21 cellular contexts compared by ENCODE assay signal in the genomic region with DNA sequence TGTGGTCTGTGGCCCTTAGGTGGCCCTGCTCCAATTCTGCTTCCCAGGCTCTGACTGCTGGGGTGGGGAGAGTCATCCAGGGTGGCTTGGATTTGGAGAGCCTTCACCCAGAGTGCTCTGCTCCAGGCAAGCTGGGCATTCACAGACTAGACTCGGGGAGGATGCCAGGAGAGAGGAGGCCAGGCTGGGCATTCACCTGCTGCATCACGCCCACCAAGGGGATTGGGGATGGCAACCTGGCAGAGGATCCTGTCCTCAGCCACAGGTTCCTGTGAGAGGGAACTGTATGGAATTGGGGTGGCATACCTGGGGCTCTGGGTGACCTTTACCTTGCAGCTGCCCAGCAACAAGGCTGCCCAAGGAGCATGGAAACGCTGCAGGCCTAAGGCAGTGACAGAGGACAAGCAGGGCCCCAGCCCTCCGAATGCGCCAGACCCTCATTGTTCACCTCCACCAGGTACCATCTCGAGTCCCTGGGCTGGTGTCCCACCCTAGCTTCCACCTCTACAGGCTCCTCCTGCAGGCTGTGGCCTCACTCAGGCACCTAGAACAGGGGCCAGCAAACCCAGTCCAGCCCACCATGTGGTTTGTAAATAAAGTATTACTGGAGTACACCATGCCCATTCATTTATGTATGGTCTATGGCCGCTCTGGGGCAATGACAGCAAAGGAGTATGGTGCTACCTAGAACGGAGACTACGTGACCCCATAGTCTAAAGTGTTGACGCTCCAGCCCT.
DNase-seq lines count a peak whose midpoint lies in the region; ATAC-seq and TF ChIP-seq lines count a peak whose summit lies in the region.
"Had no signal": no experiment of that assay in that cellular context is flagged by ENCODE, and none has a peak within 500 bp of the region (broad histone marks: within the 10 kb centered on the region; RNA-seq: fewer than 3 reads in every experiment).

No MANE protein-coding gene starts in this region.

- H3K4me1 ChIP-seq in aorta (ENCODE audit: control insufficient read depth in 1 of 2, insufficient read depth in 2 of 2, low read length in 2 of 2) = no peaks in the 10 kb centered on the region
- H3K4me1 ChIP-seq: BLaER1 had no signal

- no peak overlapping the region for H3K27ac ChIP-seq in aorta (ENCODE audit: low read depth in 1 of 2, low read length in 2 of 2)
- H3K27ac ChIP-seq: 22Rv1, BLaER1, C4-2B had no signal

- no peaks in the 10 kb centered on the region for H3K36me3 Mint-ChIP-seq in osteocyte (ENCODE audit: unreplicated experiment)
- H3K36me3 Mint-ChIP-seq in stimulated activated effector memory CD8-positive, alpha-beta T cell treated with anti-CD3 and anti-CD28 coated beads, Interleukin-12 subunit alpha, Interleukin-12 subunit beta, amount 100 ng/mL, for 72 hours = no peaks in the 10 kb centered on the region
- no peaks in the 10 kb centered on the region for H3K36me3 Mint-ChIP-seq in activated naive CD4-positive, alpha-beta T cell treated with anti-CD3 and anti-CD28 coated beads, Interleukin-2, amount 50 U/mL, for 72 hours
- H3K36me3 Mint-ChIP-seq: CD4-positive, CD25-positive, alpha-beta regulatory T cell; CD8-positive, alpha-beta memory T cell had no signal

- no peaks in the 10 kb centered on the region for H3K36me3 ChIP-seq in aorta (ENCODE audit: control insufficient read depth in 1 of 2, insufficient read depth in 2 of 2, low read length in 1 of 2)
- H3K36me3 ChIP-seq: BLaER1 had no signal

- peak; percentile 10 for ATAC-seq in stimulated activated naive CD8-positive, alpha-beta T cell treated with anti-CD3 and anti-CD28 coated beads, Interleukin-15, amount 100 ng/mL, for 72 hours
- no peak for ATAC-seq in stimulated activated naive CD8-positive, alpha-beta T cell treated with anti-CD3 and anti-CD28 coated beads, Interleukin-15, Interleukin-2, amounts not matched to agents 100 U/mL and 50 U/mL, for 24 hours
- ATAC-seq in stimulated activated effector memory CD8-positive, alpha-beta T cell treated with anti-CD3 and anti-CD28 coated beads, Interleukin-12 subunit alpha, Interleukin-12 subunit beta, amount 100 ng/mL, for 72 hours = peak; percentile 25
- ATAC-seq in aorta (ENCODE audit: low FRiP score) (peak; percentile 4), Right ventricle myocardium inferior (no peak)
- ATAC-seq in activated naive CD4-positive, alpha-beta T cell treated with anti-CD3 and anti-CD28 coated beads, Interleukin-2, amount 50 U/mL, for 72 hours = no peak
- ATAC-seq: GM23338, HCT116 had no signal

- H3K4me3 ChIP-seq in aorta (ENCODE audit: low read length in 2 of 2) = no peak overlapping the region
- H3K4me3 ChIP-seq: BLaER1, GM23338 had no signal

- no peaks in the 10 kb centered on the region for H3K9me3 ChIP-seq in aorta (ENCODE audit: control insufficient read depth, low read length)
- H3K9me3 ChIP-seq: BLaER1 had no signal

- H3K27me3 Mint-ChIP-seq in stimulated activated naive CD8-positive, alpha-beta T cell treated with anti-CD3 and anti-CD28 coated beads, Interleukin-15, amount 100 ng/mL, for 72 hours = peaks cover 1% of the 10 kb centered on the region
- no peaks in the 10 kb centered on the region for H3K27me3 Mint-ChIP-seq in osteocyte (ENCODE audit: unreplicated experiment)
- H3K27me3 Mint-ChIP-seq: B cell had no signal

- H3K27ac Mint-ChIP-seq in stimulated activated naive CD8-positive, alpha-beta T cell treated with anti-CD3 and anti-CD28 coated beads, Interleukin-15, amount 100 ng/mL, for 72 hours = no peak overlapping the region
- H3K27ac Mint-ChIP-seq in osteocyte (ENCODE audit: unreplicated experiment) = no peak overlapping the region
- H3K27ac Mint-ChIP-seq in stimulated activated effector memory CD8-positive, alpha-beta T cell treated with anti-CD3 and anti-CD28 coated beads, Interleukin-12 subunit alpha, Interleukin-12 subunit beta, amount 100 ng/mL, for 72 hours = no peak overlapping the region
- H3K27ac Mint-ChIP-seq in activated naive CD4-positive, alpha-beta T cell treated with anti-CD3 and anti-CD28 coated beads, Interleukin-2, amount 50 U/mL, for 72 hours = no peak overlapping the region
- H3K27ac Mint-ChIP-seq: B cell; CD4-positive, CD25-positive, alpha-beta regulatory T cell; CD8-positive, alpha-beta memory T cell; GM23338 had no signal

- no peak overlapping the region for H3K4me3 Mint-ChIP-seq in stimulated activated naive CD8-positive, alpha-beta T cell treated with anti-CD3 and anti-CD28 coated beads, Interleukin-15, amount 100 ng/mL, for 72 hours
- no peak overlapping the region for H3K4me3 Mint-ChIP-seq in osteocyte (ENCODE audit: unreplicated experiment)
- H3K4me3 Mint-ChIP-seq in stimulated activated effector memory CD8-positive, alpha-beta T cell treated with anti-CD3 and anti-CD28 coated beads, Interleukin-12 subunit alpha, Interleukin-12 subunit beta, amount 100 ng/mL, for 72 hours = no peak overlapping the region
- H3K4me3 Mint-ChIP-seq: B cell; CD4-positive, CD25-positive, alpha-beta regulatory T cell; CD8-positive, alpha-beta memory T cell; GM23338; H9 had no signal

- no peaks in the 10 kb centered on the region for H3K27me3 ChIP-seq in aorta (ENCODE audit: control insufficient read depth in 1 of 2, insufficient read depth in 2 of 2, low read length in 1 of 2)
- H3K27me3 ChIP-seq: BLaER1 had no signal

- no peak for TF ChIP-seq CTCF in osteocyte (IDR thresholded peaks at IDR 0.05)

- no peaks in the 10 kb centered on the region for H3K9me3 Mint-ChIP-seq in stimulated activated naive CD8-positive, alpha-beta T cell treated with anti-CD3 and anti-CD28 coated beads, Interleukin-15, amount 100 ng/mL, for 72 hours
- H3K9me3 Mint-ChIP-seq in osteocyte (ENCODE audit: unreplicated experiment) = no peaks in the 10 kb centered on the region
- no peaks in the 10 kb centered on the region for H3K9me3 Mint-ChIP-seq in stimulated activated effector memory CD8-positive, alpha-beta T cell treated with anti-CD3 and anti-CD28 coated beads, Interleukin-12 subunit alpha, Interleukin-12 subunit beta, amount 100 ng/mL, for 72 hours
- H3K9me3 Mint-ChIP-seq in activated naive CD4-positive, alpha-beta T cell treated with anti-CD3 and anti-CD28 coated beads, Interleukin-2, amount 50 U/mL, for 72 hours = no peaks in the 10 kb centered on the region
- H3K9me3 Mint-ChIP-seq: GM23338, H9 had no signal

- WGBS in aorta, 2 donors = 87 to 90% methylated on average over 10 of the region's 10 CpGs

- DNase-seq in stimulated activated naive CD8-positive, alpha-beta T cell treated with anti-CD3 and anti-CD28 coated beads, Interleukin-15, amount 100 ng/mL, for 72 hours = no peak
- DNase-seq in stimulated activated naive CD8-positive, alpha-beta T cell treated with anti-CD3 and anti-CD28 coated beads, Interleukin-15, Interleukin-2, amounts not matched to agents 100 U/mL and 50 U/mL, for 24 hours = no peak
- DNase-seq in osteocyte (ENCODE audit: extremely low spot score, unreplicated experiment) (peak; percentile 79), aorta (no peak), Right ventricle myocardium inferior (ENCODE audit: missing footprints) (no peak), hippocampal formation (lab: John Stamatoyannopoulos, UW) (no peak)
- no peak for DNase-seq in stimulated activated effector memory CD8-positive, alpha-beta T cell treated with anti-CD3 and anti-CD28 coated beads, Interleukin-12 subunit alpha, Interleukin-12 subunit beta, amount 100 ng/mL, for 72 hours (ENCODE audit: low spot score in 2 of 2)
- no peak for DNase-seq in activated naive CD4-positive, alpha-beta T cell treated with anti-CD3 and anti-CD28 coated beads, Interleukin-2, amount 50 U/mL, for 72 hours (ENCODE audit: low spot score in 2 of 2)
- DNase-seq: CD4-positive, CD25-positive, alpha-beta regulatory T cell; CD8-positive, alpha-beta memory T cell; DMS 273 treated with DMSO at 0.1 percent for 48 hours; DMS53; DMS79 treated with DMSO at 0.1 percent for 48 hours; GF-D8; H9 had no signal

- intact Hi-C loops in aorta (cut with DNase I) (no loop called here), Right ventricle myocardium inferior (cut with DNase I) (no loop called here)

- no peaks in the 10 kb centered on the region for H3K4me1 Mint-ChIP-seq in stimulated activated naive CD8-positive, alpha-beta T cell treated with anti-CD3 and anti-CD28 coated beads, Interleukin-15, amount 100 ng/mL, for 72 hours
- H3K4me1 Mint-ChIP-seq in osteocyte (ENCODE audit: unreplicated experiment) = no peaks in the 10 kb centered on the region
- no peaks in the 10 kb centered on the region for H3K4me1 Mint-ChIP-seq in stimulated activated effector memory CD8-positive, alpha-beta T cell treated with anti-CD3 and anti-CD28 coated beads, Interleukin-12 subunit alpha, Interleukin-12 subunit beta, amount 100 ng/mL, for 72 hours
- H3K4me1 Mint-ChIP-seq: B cell; CD4-positive, CD25-positive, alpha-beta regulatory T cell; CD8-positive, alpha-beta memory T cell had no signal

Comparison
In these comparisons a context has a peak if more than half of its experiments do, and no peak if none do; other contexts are left out.
1. ATAC-seq: peak in stimulated activated naive CD8-positive, alpha-beta T cell treated with anti-CD3 and anti-CD28 coated beads, Interleukin-15, amount 100 ng/mL, for 72 hours (single experiment), stimulated activated effector memory CD8-positive, alpha-beta T cell treated with anti-CD3 and anti-CD28 coated beads, Interleukin-12 subunit alpha, Interleukin-12 subunit beta, amount 100 ng/mL, for 72 hours (single experiment) and aorta (single experiment); none in stimulated activated naive CD8-positive, alpha-beta T cell treated with anti-CD3 and anti-CD28 coated beads, Interleukin-15, Interleukin-2, amounts not matched to agents 100 U/mL and 50 U/mL, for 24 hours (single experiment), Right ventricle myocardium inferior (single experiment) and activated naive CD4-positive, alpha-beta T cell treated with anti-CD3 and anti-CD28 coated beads, Interleukin-2, amount 50 U/mL, for 72 hours (0 of 2).